Comparison of ENCODE assay signal across 2 cellular contexts in genomic region chr2:120842456-120843439, GRCh38.
TF ChIP-seq lines count a peak whose summit lies in the region.

No MANE protein-coding gene starts in this region.

TF ChIP-seq in SK-N-SH, 30 proteins besides CTCF, POLR2A, EP300 and RAD21 (continued from another document):
- TF ChIP-seq RCOR1 (IDR thresholded peaks at IDR 0.05; ENCODE audit: low read length), result 0 out of 2 replicates have a peak, but pooled peaks have one; percentile 28

TF ChIP-seq in SK-N-SH treated with all-trans-retinoic acid at 6 μM for 48 hours, 23 proteins besides CTCF, POLR2A, EP300 and RAD21 (continued from another document):
- TF ChIP-seq TCF4 (CRISPR knock-in tag; IDR thresholded peaks at IDR 0.05; ENCODE audit: borderline replicate concordance) (no peak), CSRNP3 (CRISPR knock-in tag; IDR thresholded peaks at IDR 0.05) (no peak), ZNF565 (CRISPR knock-in tag; conservative IDR thresholded peaks at IDR 0.05; ENCODE audit: low read depth) (no peak), ISL1 (CRISPR knock-in tag; IDR thresholded peaks at IDR 0.05) (no peak), ZNF8 (CRISPR knock-in tag; IDR thresholded peaks at IDR 0.05) (no peak), SNAI2 (CRISPR knock-in tag; IDR thresholded peaks at IDR 0.05) (no peak), ZFP30 (CRISPR knock-in tag; IDR thresholded peaks at IDR 0.05) (no peak), ARNTL (CRISPR knock-in tag; IDR thresholded peaks at IDR 0.05; ENCODE audit: borderline replicate concordance, low read depth) (no peak), ZFP3 (CRISPR knock-in tag; IDR thresholded peaks at IDR 0.05) (no peak), RARB (CRISPR knock-in tag; IDR thresholded peaks at IDR 0.05) (no peak)
